27 cellular contexts compared by ENCODE assay signal in genomic region chr3:32644380-32644779, GRCh38.
"Had no signal": no experiment of that assay in that cellular context is flagged by ENCODE, and none has a peak within 500 bp of the region (broad histone marks: within the 10 kb centered on the region; RNA-seq: fewer than 3 reads in every experiment).

No MANE protein-coding gene starts in this region.

- H3K27ac ChIP-seq: hepatocyte, left lung, lower lobe of right lung, neural progenitor cell, neutrophil, right atrium auricular region, right lobe of liver, stomach, testis, thyroid gland, transverse colon, upper lobe of left lung, vagina had no signal

- H3K4me1 Mint-ChIP-seq: natural killer cell; neural progenitor cell; stimulated activated naive B cell treated with anti-CD40 and anti-IgM and Interleukin-4, amounts not matched to agents 10 μg/mL and 1 μg/mL and 100 μg/mL, for 72 hours had no signal

- H3K36me3 ChIP-seq: left lung, lower lobe of right lung, neural progenitor cell, neutrophil, right atrium auricular region, right lobe of liver, stomach, thyroid gland, transverse colon, upper lobe of left lung, vagina had no signal

- DNase-seq: islet precursor cell; left colon; left lung; lower lobe of right lung; mammary epithelial cell; mesenchymal stem cell; natural killer cell; nephron progenitor cell; occipital lobe; right lobe of liver; stimulated activated CD4-positive, alpha-beta T cell treated with anti-CD3 and anti-CD28 coated beads, Interleukin-12 subunit alpha, Interleukin-12 subunit beta, amount 100 ng/mL, for 4 hours; stimulated activated CD4-positive, alpha-beta T cell treated with anti-CD3 and anti-CD28 coated beads, Interleukin-15, amount 100 ng/mL, for 24 hours; stimulated activated CD4-positive, alpha-beta T cell treated with anti-CD3 and anti-CD28 coated beads, Interleukin-2, amount 100 ng/mL, for 24 hours; stimulated activated CD4-positive, alpha-beta T cell treated with anti-CD3 and anti-CD28 coated beads, Interleukin-4, amount 100 ng/mL, for 1 hour; stimulated activated naive B cell treated with anti-CD40 and anti-IgM and Interleukin-4, amounts not matched to agents 10 μg/mL and 1 μg/mL and 100 μg/mL, for 72 hours; stimulated activated naive CD8-positive, alpha-beta T cell treated with anti-CD3 and anti-CD28 coated beads, Interleukin-15, Interleukin-2, amounts not matched to agents 100 U/mL and 50 U/mL, for 24 hours; stomach; testis; thyroid gland; transverse colon; upper lobe of left lung had no signal

- H3K9me3 Mint-ChIP-seq: natural killer cell; nephron progenitor cell; neural progenitor cell; stimulated activated naive B cell treated with anti-CD40 and anti-IgM and Interleukin-4, amounts not matched to agents 10 μg/mL and 1 μg/mL and 100 μg/mL, for 72 hours had no signal

- H3K36me3 Mint-ChIP-seq: natural killer cell; neural progenitor cell; stimulated activated naive B cell treated with anti-CD40 and anti-IgM and Interleukin-4, amounts not matched to agents 10 μg/mL and 1 μg/mL and 100 μg/mL, for 72 hours had no signal

- H3K4me3 ChIP-seq: hepatocyte, left lung, lower lobe of right lung, neural progenitor cell, right atrium auricular region, right lobe of liver, stomach, testis, thyroid gland, transverse colon, upper lobe of left lung, vagina had no signal

- H3K27ac Mint-ChIP-seq: natural killer cell; nephron progenitor cell; neural progenitor cell; progenitor cell of endocrine pancreas; stimulated activated naive B cell treated with anti-CD40 and anti-IgM and Interleukin-4, amounts not matched to agents 10 μg/mL and 1 μg/mL and 100 μg/mL, for 72 hours had no signal

- H3K4me3 Mint-ChIP-seq: natural killer cell; nephron progenitor cell; neural progenitor cell; stimulated activated naive B cell treated with anti-CD40 and anti-IgM and Interleukin-4, amounts not matched to agents 10 μg/mL and 1 μg/mL and 100 μg/mL, for 72 hours had no signal

- ATAC-seq: left colon; left lung; lower lobe of right lung; natural killer cell; right lobe of liver; stimulated activated naive B cell treated with anti-CD40 and anti-IgM and Interleukin-4, amounts not matched to agents 10 μg/mL and 1 μg/mL and 100 μg/mL, for 72 hours; stimulated activated naive CD8-positive, alpha-beta T cell treated with anti-CD3 and anti-CD28 coated beads, Interleukin-15, Interleukin-2, amounts not matched to agents 100 U/mL and 50 U/mL, for 24 hours had no signal

- H3K9ac ChIP-seq: neural progenitor cell had no signal

- H3K27me3 ChIP-seq: hepatocyte, left lung, neural progenitor cell, neutrophil, right atrium auricular region, right lobe of liver, testis, thyroid gland, upper lobe of left lung, vagina had no signal

- H3K4me1 ChIP-seq: left lung, lower lobe of right lung, neural progenitor cell, right atrium auricular region, right lobe of liver, stomach, testis, thyroid gland, transverse colon, upper lobe of left lung, vagina had no signal

- H2AFZ ChIP-seq: hepatocyte, neural progenitor cell had no signal

- H3K4me2 ChIP-seq: hepatocyte, neural progenitor cell had no signal

- H3K79me2 ChIP-seq: hepatocyte had no signal

- H3K9me3 ChIP-seq: left lung, lower lobe of right lung, neutrophil, right atrium auricular region, right lobe of liver, stomach, testis, thyroid gland, transverse colon, upper lobe of left lung, vagina had no signal

- H3K27me3 Mint-ChIP-seq: progenitor cell of endocrine pancreas had no signal
